15 cellular contexts compared by ENCODE assay signal in the genomic region with DNA sequence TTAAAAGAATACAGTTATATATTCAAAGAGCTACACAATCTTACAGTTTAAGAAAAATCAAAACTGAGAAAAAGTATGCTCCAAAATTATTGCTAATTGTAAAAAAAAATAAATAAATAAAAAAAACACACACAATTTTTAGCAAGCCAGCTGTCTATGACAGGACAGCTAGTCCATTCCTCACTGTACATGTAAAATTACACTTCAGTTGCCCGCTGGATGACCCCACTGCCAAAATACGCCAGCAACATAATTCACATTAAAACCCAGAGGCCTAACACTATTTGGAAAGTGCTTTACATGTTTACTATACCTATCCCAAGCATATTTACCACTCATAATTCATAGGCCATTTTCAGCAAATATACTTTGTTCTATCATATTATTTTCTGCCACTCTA.
"Had no signal": no experiment of that assay in that cellular context is flagged by ENCODE, and none has a peak within 500 bp of the region (broad histone marks: within the 10 kb centered on the region; RNA-seq: fewer than 3 reads in every experiment).

No MANE protein-coding gene starts in this region.

- H3K4me1 ChIP-seq: colonic mucosa, foreskin keratinocyte had no signal

- H3K27me3 Mint-ChIP-seq: naive thymus-derived CD8-positive, alpha-beta T cell had no signal

- ATAC-seq: esophagus mucosa; foreskin keratinocyte; naive thymus-derived CD8-positive, alpha-beta T cell; stimulated activated naive CD8-positive, alpha-beta T cell treated with anti-CD3 and anti-CD28 coated beads, Interleukin-15, Interleukin-2, amounts not matched to agents 100 U/mL and 50 U/mL, for 24 hours had no signal

- H3K36me3 ChIP-seq: colonic mucosa had no signal

- FAIRE-seq: astrocyte had no signal

- H3K9me3 ChIP-seq: colonic mucosa had no signal

- DNase-seq: activated naive CD4-positive, alpha-beta T cell treated with anti-CD3 and anti-CD28 coated beads, Interleukin-2, amount 10 ng/mL, durations not matched to agents 7 days and 5 days; activated T-cell treated with anti-CD3 and anti-CD28 coated beads for 4 hours; caudate nucleus; colonic mucosa; foreskin keratinocyte; left cardiac atrium; naive thymus-derived CD8-positive, alpha-beta T cell; stimulated activated CD4-positive, alpha-beta T cell treated with anti-CD3 and anti-CD28 coated beads, Interleukin-4, amount 100 ng/mL, for 4 hours; stimulated activated CD8-positive, alpha-beta memory T cell treated with anti-CD3 and anti-CD28 coated beads, Interleukin-4, amount 100 ng/mL, for 48 hours; stimulated activated naive CD8-positive, alpha-beta T cell treated with anti-CD3 and anti-CD28 coated beads, Interleukin-15, Interleukin-2, amounts not matched to agents 100 U/mL and 50 U/mL, for 24 hours; trophoblast cell had no signal

- H3K27ac Mint-ChIP-seq: activated naive CD4-positive, alpha-beta T cell treated with anti-CD3 and anti-CD28 coated beads, Interleukin-2, amount 10 ng/mL, durations not matched to agents 7 days and 5 days; naive thymus-derived CD8-positive, alpha-beta T cell had no signal

- H3K36me3 Mint-ChIP-seq: activated naive CD4-positive, alpha-beta T cell treated with anti-CD3 and anti-CD28 coated beads, Interleukin-2, amount 10 ng/mL, durations not matched to agents 7 days and 5 days; naive thymus-derived CD8-positive, alpha-beta T cell had no signal

- H3K4me3 ChIP-seq: colonic mucosa, lung, smooth muscle cell had no signal

- H3K27ac ChIP-seq: colonic mucosa, foreskin keratinocyte had no signal

- H3K27me3 ChIP-seq: colonic mucosa, foreskin keratinocyte had no signal

- H3K4me2 ChIP-seq: smooth muscle cell had no signal

- H3K9me3 Mint-ChIP-seq: activated naive CD4-positive, alpha-beta T cell treated with anti-CD3 and anti-CD28 coated beads, Interleukin-2, amount 10 ng/mL, durations not matched to agents 7 days and 5 days; naive thymus-derived CD8-positive, alpha-beta T cell had no signal

- H3K4me3 Mint-ChIP-seq: activated naive CD4-positive, alpha-beta T cell treated with anti-CD3 and anti-CD28 coated beads, Interleukin-2, amount 10 ng/mL, durations not matched to agents 7 days and 5 days; naive thymus-derived CD8-positive, alpha-beta T cell had no signal
